1 cellular context compared by ENCODE assay signal in the genomic region with DNA sequence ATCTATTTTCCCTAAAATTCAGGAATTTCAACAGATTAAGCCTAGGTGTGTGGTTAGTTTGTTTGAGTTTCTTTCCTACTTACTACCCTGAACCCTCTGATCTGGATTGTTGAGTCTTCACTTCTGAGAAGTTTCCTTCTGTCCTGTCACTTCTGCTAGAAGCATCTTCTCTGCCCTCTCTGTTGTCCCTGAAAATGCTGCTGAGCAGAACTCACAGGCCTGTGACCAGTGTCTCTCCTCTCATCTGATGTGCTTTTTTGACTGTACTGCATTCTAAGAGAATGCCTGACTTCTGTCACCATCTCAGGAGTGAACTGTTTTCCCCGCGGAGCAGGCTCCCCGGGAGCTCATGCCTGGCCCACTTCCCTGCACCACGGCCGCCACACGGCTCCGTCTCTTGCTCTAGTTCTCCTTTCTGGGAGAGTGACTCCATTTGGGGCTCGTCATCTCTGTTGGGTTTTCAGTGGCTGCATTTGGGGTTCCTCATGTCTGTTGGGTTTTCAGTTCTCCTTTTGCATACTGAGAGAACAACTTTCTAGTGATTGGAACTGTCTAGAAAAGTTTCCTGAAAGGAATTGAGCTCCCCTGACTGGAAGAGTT.
TF ChIP-seq lines count a peak whose summit lies in the region.

No MANE protein-coding gene starts in this region.

TF ChIP-seq in WTC11, 78 proteins besides CTCF, POLR2A, EP300 and RAD21 (continued from another document):
- TF ChIP-seq, protein P1, sequence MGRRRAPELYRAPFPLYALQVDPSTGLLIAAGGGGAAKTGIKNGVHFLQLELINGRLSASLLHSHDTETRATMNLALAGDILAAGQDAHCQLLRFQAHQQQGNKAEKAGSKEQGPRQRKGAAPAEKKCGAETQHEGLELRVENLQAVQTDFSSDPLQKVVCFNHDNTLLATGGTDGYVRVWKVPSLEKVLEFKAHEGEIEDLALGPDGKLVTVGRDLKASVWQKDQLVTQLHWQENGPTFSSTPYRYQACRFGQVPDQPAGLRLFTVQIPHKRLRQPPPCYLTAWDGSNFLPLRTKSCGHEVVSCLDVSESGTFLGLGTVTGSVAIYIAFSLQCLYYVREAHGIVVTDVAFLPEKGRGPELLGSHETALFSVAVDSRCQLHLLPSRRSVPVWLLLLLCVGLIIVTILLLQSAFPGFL (CRISPR knock-in tag; IDR thresholded peaks at IDR 0.05; ENCODE audit: borderline replicate concordance) = no peak
- no peak for TF ChIP-seq JUN (CRISPR knock-in tag; IDR thresholded peaks at IDR 0.05)
- no peak for TF ChIP-seq ETV6 (CRISPR knock-in tag; IDR thresholded peaks at IDR 0.05)
- no peak for TF ChIP-seq ELF4 (CRISPR knock-in tag; IDR thresholded peaks at IDR 0.05; ENCODE audit: low read depth)
- TF ChIP-seq ATF2 (CRISPR knock-in tag; IDR thresholded peaks at IDR 0.05; ENCODE audit: borderline replicate concordance, low read depth) = no peak
- no peak for TF ChIP-seq GRHL2 (CRISPR knock-in tag; IDR thresholded peaks at IDR 0.05; ENCODE audit: insufficient replicate concordance, severe bottlenecking)
- TF ChIP-seq MLX (CRISPR knock-in tag; IDR thresholded peaks at IDR 0.05) = no peak
- TF ChIP-seq FOXP4 (CRISPR knock-in tag; IDR thresholded peaks at IDR 0.05) = no peak
- no peak for TF ChIP-seq USF2 (CRISPR knock-in tag; IDR thresholded peaks at IDR 0.05)
- no peak for TF ChIP-seq CBFB (CRISPR knock-in tag; IDR thresholded peaks at IDR 0.05; ENCODE audit: low read depth)
- no peak for TF ChIP-seq CREB1 (CRISPR knock-in tag; IDR thresholded peaks at IDR 0.05)
- TF ChIP-seq HMGXB4 (CRISPR knock-in tag; IDR thresholded peaks at IDR 0.05) = no peak
